ENCODE assay signal across 8 cellular contexts in genomic region chr6:29748391-29749352, GRCh38. TPM values are rescaled to one million over a fixed set of nuclear protein-coding genes. Genes with fewer than 3 reads are reported as not detected.
DNase-seq lines count a peak whose midpoint lies in the region; ATAC-seq and TF ChIP-seq lines count a peak whose summit lies in the region.

No MANE protein-coding gene starts in this region.

- H3K4me1 ChIP-seq in Karpas-422 (ENCODE audit: low read length) (peaks cover 3% of the 10 kb centered on the region), ascending aorta (peaks cover 9 to 10% of the 10 kb centered on the region in 2 donors), aorta (ENCODE audit: control insufficient read depth in 1 of 2, insufficient read depth in 2 of 2, low read length in 2 of 2) (no peaks in the 10 kb centered on the region)

- ATAC-seq in GM21619 (IDR thresholded peaks at IDR 0.05; ENCODE audit: unreplicated experiment): peak; percentile 67
- peak; percentile 90 for ATAC-seq in aorta (ENCODE audit: low FRiP score)

- H4K20me1 ChIP-seq in Karpas-422 (ENCODE audit: insufficient read depth, low read depth, low read length): no peaks in the 10 kb centered on the region

- H2AFZ ChIP-seq in Karpas-422 (ENCODE audit: low read length): no peak overlapping the region

- no peaks in the 10 kb centered on the region for H3K36me3 ChIP-seq in Karpas-422 (ENCODE audit: insufficient read depth, low read length)
- H3K36me3 ChIP-seq in ascending aorta: peaks cover 2 to 4% of the 10 kb centered on the region in 2 donors
- H3K36me3 ChIP-seq in aorta (ENCODE audit: control insufficient read depth in 1 of 2, insufficient read depth in 2 of 2, low read length in 1 of 2): no peaks in the 10 kb centered on the region

- H3K9ac ChIP-seq in Karpas-422 (ENCODE audit: low read length): no peak overlapping the region

- no peaks in the 10 kb centered on the region for H3K9me2 ChIP-seq in Karpas-422 (replicated peaks; ENCODE audit: insufficient read depth, low read length)

- intact Hi-C loops in ascending aorta (cut with DNase I): loop anchor here (2.0 kb wide), 2 partner anchors 228 to 312 kb away; partner anchors contain the start of gene POLR1H
- intact Hi-C loops in aorta (cut with DNase I): loop anchor here (5.0 kb wide), 2 partner anchors 44 to 96 kb away; no protein-coding TSS in a partner anchor

- H3K27ac ChIP-seq in Karpas-422 (ENCODE audit: low read length): no peak overlapping the region
- H3K27ac ChIP-seq in ascending aorta: peak overlapping the region; percentile 22 to 82
- H3K27ac ChIP-seq in aorta (ENCODE audit: low read depth in 1 of 2, low read length in 2 of 2): peak overlapping the region in 1 of 2 donors; percentile 74

- H3K4me2 ChIP-seq in Karpas-422 (ENCODE audit: low read depth, low read length, poor library complexity, severe bottlenecking): no peak overlapping the region

- no peaks in the 10 kb centered on the region for H3K27me3 ChIP-seq in Karpas-422 (ENCODE audit: low read length)
- no peaks in the 10 kb centered on the region for H3K27me3 ChIP-seq in ascending aorta
- H3K27me3 ChIP-seq in aorta (ENCODE audit: control insufficient read depth in 1 of 2, insufficient read depth in 2 of 2, low read length in 1 of 2): no peaks in the 10 kb centered on the region

- H3K4me3 ChIP-seq in Karpas-422 (ENCODE audit: low read length) (no peak overlapping the region), ascending aorta (peak overlapping the region; percentile 67 to 94), aorta (ENCODE audit: low read length in 2 of 2) (peak overlapping the region; percentile 52)

- H3K9me3 ChIP-seq in Karpas-422 (ENCODE audit: low read length) (no peaks in the 10 kb centered on the region), ascending aorta (no peaks in the 10 kb centered on the region), aorta (ENCODE audit: control insufficient read depth, low read length) (no peaks in the 10 kb centered on the region)

- 0% methylated on average over 63 to 65 of the region's 65 CpGs for WGBS in aorta, 2 donors

- no peak for TF ChIP-seq CTCF in ascending aorta (IDR thresholded peaks at IDR 0.05)

- H3K79me2 ChIP-seq in Karpas-422 (ENCODE audit: low read length): no peaks in the 10 kb centered on the region

- DNase-seq in Daoy (ENCODE audit: low read depth): peak; percentile 96
- peak; percentile 74 for DNase-seq in Karpas-422
- peak; percentile 70 to 83 (median 74) for DNase-seq in T-helper 2 cell
- DNase-seq in ascending aorta (ENCODE audit: low spot score in 2 of 2): peak; percentile 89 to 96
- peak; percentile 99 for DNase-seq in hepatic stellate cell (ENCODE audit: low spot score)
- peak; percentile 85 for DNase-seq in retina
- DNase-seq in aorta: peak; percentile 97

RNA-seq across cellular contexts. Expression of gene HLA-F, which starts 25.4 kb away (rescaled TPM):
- total RNA-seq in Daoy (2014; rRNA removed; shearing (Covaris generic)): 19.9 and 21.8 TPM in 2 replicates
- 8.5 and 17.2 TPM in 2 replicates for total RNA-seq in Karpas-422 (2014; rRNA removed; shearing (Covaris generic); ENCODE audit: low replicate concordance)
- total RNA-seq in ascending aorta (75.0 TPM), aorta (100 to 1,000 TPM in 1 of 2 donors, 10 to 100 TPM in 1; 90.5 to 124 TPM)
- polyA plus RNA-seq in aorta: 100 to 1,000 TPM in 1 of 2 donors, 10 to 100 TPM in 1; 34.2 to 153 TPM
